Comparison of ENCODE assay signal across 6 cellular contexts in genomic region chr17:62887437-62887836, GRCh38.
"Had no signal": no experiment of that assay in that cellular context is flagged by ENCODE, and none has a peak within 500 bp of the region (broad histone marks: within the 10 kb centered on the region; RNA-seq: fewer than 3 reads in every experiment).

No MANE protein-coding gene starts in this region.

- H3K27ac ChIP-seq: GM23248, HL-60 had no signal

- H3K27ac Mint-ChIP-seq: H9 had no signal

- H3K4me3 ChIP-seq: GM23248 had no signal

- H2AFZ ChIP-seq: GM23248 had no signal

- H3K9ac ChIP-seq: GM23248 had no signal

- ATAC-seq: HepG2 had no signal

- DNase-seq: GM23248, H9, HCEC 1CT, KBM-7 had no signal

- H3K4me3 Mint-ChIP-seq: H9 had no signal
